ENCODE assay signal across 1 cellular context in the genomic region with DNA sequence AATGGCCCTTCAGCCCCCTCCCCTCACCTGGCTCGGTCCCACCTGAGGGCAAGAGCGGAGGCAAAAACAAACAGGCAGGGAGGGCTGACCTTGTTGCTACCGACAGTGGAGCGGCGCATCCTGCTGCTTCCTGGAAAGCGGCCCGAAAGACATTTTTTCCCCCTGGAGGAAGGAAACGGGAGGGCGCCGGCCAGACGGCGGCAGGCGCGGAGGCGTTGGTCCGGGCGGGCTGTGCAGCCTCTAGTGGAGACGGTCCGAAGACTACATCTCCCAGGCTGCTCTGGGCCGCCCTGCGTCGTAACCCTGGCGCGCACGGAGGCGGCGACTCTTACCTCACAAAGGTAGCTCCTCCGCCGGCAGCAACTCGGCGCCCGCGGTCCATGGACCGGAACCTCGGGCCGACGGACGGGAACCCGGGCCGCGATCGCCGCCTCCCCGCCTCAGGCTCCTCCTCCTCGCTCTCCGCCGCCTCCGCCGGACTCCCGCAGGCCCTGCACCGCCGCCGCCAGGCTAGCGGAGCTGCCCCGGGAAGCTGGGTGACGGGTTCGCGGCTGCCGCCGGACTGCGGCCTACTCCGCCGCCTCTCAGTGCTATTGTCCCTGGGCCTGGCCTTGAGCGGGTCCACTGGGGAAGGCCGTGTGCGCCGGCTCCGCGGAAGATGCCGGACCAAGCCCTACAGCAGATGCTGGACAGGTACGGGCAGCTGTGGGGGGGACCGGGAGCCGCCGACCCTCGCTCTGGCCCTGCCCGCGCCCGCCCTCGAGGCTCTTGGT.
TF ChIP-seq lines count a peak whose summit lies in the region.

A gene (minus strand): TSS at position 242 of the 773 bp plus-strand sequence. CDS start 50,728 bp downstream, outside the sequence.
A gene with protein sequence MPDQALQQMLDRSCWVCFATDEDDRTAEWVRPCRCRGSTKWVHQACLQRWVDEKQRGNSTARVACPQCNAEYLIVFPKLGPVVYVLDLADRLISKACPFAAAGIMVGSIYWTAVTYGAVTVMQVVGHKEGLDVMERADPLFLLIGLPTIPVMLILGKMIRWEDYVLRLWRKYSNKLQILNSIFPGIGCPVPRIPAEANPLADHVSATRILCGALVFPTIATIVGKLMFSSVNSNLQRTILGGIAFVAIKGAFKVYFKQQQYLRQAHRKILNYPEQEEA (plus strand): TSS at position 331 of the 773 bp plus-strand sequence. CDS start 328 bp downstream, at position 659.

TF ChIP-seq in HepG2, 621 proteins besides CTCF, POLR2A, EP300 and RAD21 (continued from another document and continues in another):
- peak; percentile 23; the same call in 1 of the 2 replicates for TF ChIP-seq ZFP90 (CRISPR knock-in tag; IDR thresholded peaks at IDR 0.05; ENCODE audit: borderline replicate concordance)
- TF ChIP-seq, protein P1, sequence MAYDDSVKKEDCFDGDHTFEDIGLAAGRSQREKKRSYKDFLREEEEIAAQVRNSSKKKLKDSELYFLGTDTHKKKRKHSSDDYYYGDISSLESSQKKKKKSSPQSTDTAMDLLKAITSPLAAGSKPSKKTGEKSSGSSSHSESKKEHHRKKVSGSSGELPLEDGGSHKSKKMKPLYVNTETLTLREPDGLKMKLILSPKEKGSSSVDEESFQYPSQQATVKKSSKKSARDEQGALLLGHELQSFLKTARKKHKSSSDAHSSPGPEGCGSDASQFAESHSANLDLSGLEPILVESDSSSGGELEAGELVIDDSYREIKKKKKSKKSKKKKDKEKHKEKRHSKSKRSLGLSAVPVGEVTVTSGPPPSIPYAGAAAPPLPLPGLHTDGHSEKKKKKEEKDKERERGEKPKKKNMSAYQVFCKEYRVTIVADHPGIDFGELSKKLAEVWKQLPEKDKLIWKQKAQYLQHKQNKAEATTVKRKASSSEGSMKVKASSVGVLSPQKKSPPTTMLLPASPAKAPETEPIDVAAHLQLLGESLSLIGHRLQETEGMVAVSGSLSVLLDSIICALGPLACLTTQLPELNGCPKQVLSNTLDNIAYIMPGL (CRISPR knock-in tag; IDR thresholded peaks at IDR 0.05; ENCODE audit: borderline replicate concordance in 1 of 2, low read depth in 1 of 2), result peak; percentile 93 to 98; a peak in 3 of 4 replicates
- TF ChIP-seq, protein P2, sequence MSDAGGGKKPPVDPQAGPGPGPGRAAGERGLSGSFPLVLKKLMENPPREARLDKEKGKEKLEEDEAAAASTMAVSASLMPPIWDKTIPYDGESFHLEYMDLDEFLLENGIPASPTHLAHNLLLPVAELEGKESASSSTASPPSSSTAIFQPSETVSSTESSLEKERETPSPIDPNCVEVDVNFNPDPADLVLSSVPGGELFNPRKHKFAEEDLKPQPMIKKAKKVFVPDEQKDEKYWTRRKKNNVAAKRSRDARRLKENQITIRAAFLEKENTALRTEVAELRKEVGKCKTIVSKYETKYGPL (CRISPR knock-in tag; IDR thresholded peaks at IDR 0.05), result 0 out of 2 replicates have a peak, but pooled peaks have one; percentile 30
- TF ChIP-seq BORCS8-MEF2B (CRISPR knock-in tag; IDR thresholded peaks at IDR 0.05), result peak; percentile 80
- peak; percentile 87 for TF ChIP-seq SALL1 (CRISPR knock-in tag; IDR thresholded peaks at IDR 0.05)
- TF ChIP-seq ZNF777 (CRISPR knock-in tag; IDR thresholded peaks at IDR 0.05), result peak; percentile 97
- peak; percentile 54; the same call in 1 of the 2 replicates for TF ChIP-seq SSRP1 (CRISPR knock-in tag; IDR thresholded peaks at IDR 0.05)
- peak; percentile 68 for TF ChIP-seq ZNF205 (CRISPR knock-in tag; IDR thresholded peaks at IDR 0.05)
- peak; percentile 75 for TF ChIP-seq DMAP1 (CRISPR knock-in tag; IDR thresholded peaks at IDR 0.05)
- TF ChIP-seq KDM5B (CRISPR knock-in tag; IDR thresholded peaks at IDR 0.05; ENCODE audit: borderline replicate concordance), result peak; percentile 92
- no peak for TF ChIP-seq ZNF619 (CRISPR knock-in tag; IDR thresholded peaks at IDR 0.05)
- TF ChIP-seq ZNF263 (CRISPR knock-in tag; IDR thresholded peaks at IDR 0.05), result peak; percentile 58; the same call in 1 of the 2 replicates
- TF ChIP-seq, protein P3, sequence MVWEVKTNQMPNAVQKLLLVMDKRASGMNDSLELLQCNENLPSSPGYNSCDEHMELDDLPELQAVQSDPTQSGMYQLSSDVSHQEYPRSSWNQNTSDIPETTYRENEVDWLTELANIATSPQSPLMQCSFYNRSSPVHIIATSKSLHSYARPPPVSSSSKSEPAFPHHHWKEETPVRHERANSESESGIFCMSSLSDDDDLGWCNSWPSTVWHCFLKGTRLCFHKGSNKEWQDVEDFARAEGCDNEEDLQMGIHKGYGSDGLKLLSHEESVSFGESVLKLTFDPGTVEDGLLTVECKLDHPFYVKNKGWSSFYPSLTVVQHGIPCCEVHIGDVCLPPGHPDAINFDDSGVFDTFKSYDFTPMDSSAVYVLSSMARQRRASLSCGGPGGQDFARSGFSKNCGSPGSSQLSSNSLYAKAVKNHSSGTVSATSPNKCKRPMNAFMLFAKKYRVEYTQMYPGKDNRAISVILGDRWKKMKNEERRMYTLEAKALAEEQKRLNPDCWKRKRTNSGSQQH (CRISPR knock-in tag; IDR thresholded peaks at IDR 0.05; ENCODE audit: low read depth), result peak; percentile 65; the same call in 1 of the 2 replicates
- 0 out of 2 replicates have a peak, but pooled peaks have one; percentile 42 for TF ChIP-seq ZMYM2 (CRISPR knock-in tag; IDR thresholded peaks at IDR 0.05)
- peak; percentile 93; the same call in 1 of the 2 replicates for TF ChIP-seq ZNF558 (CRISPR knock-in tag; IDR thresholded peaks at IDR 0.05; ENCODE audit: borderline replicate concordance)
- TF ChIP-seq, protein P4, sequence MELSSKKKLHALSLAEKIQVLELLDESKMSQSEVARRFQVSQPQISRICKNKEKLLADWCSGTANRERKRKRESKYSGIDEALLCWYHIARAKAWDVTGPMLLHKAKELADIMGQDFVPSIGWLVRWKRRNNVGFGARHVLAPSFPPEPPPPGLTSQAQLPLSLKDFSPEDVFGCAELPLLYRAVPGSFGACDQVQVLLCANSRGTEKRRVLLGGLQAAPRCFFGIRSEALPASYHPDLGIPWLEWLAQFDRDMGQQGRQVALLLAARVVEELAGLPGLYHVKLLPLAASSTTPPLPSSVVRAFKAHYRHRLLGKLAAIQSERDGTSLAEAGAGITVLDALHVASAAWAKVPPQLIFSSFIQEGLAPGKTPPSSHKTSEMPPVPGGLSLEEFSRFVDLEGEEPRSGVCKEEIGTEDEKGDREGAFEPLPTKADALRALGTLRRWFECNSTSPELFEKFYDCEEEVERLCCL (CRISPR knock-in tag; IDR thresholded peaks at IDR 0.05; ENCODE audit: borderline replicate concordance), result no peak
- peak; percentile 42; the same call in 1 of the 2 replicates for TF ChIP-seq CEBPB (IDR thresholded peaks at IDR 0.05; ENCODE audit: borderline replicate concordance, low read depth, low read length)
- TF ChIP-seq CC2D1A (CRISPR knock-in tag; IDR thresholded peaks at IDR 0.05), result 0 out of 2 replicates have a peak, but pooled peaks have one; percentile 68
- no peak for TF ChIP-seq HOXA9 (CRISPR knock-in tag; IDR thresholded peaks at IDR 0.05; ENCODE audit: borderline replicate concordance)
- no peak for TF ChIP-seq ARNT (IDR thresholded peaks at IDR 0.05)
- peak; percentile 93 for TF ChIP-seq SKI (IDR thresholded peaks at IDR 0.05; ENCODE audit: partially characterized antibody)
- peak; percentile 55 for TF ChIP-seq HNRNPK (IDR thresholded peaks at IDR 0.05; ENCODE audit: low read depth, low read length, poor library complexity, severe bottlenecking)
- peak; percentile 90 for TF ChIP-seq SPEN (CRISPR knock-in tag; IDR thresholded peaks at IDR 0.05; ENCODE audit: low read depth)
- 0 out of 2 replicates have a peak, but pooled peaks have one; percentile 49 for TF ChIP-seq NR1H2 (CRISPR knock-in tag; IDR thresholded peaks at IDR 0.05; ENCODE audit: borderline replicate concordance, low read depth)
- TF ChIP-seq MEIS2 (CRISPR knock-in tag; IDR thresholded peaks at IDR 0.05), result peak; percentile 59
- TF ChIP-seq MEF2D (CRISPR knock-in tag; IDR thresholded peaks at IDR 0.05), result no peak
- TF ChIP-seq ZNF24 (IDR thresholded peaks at IDR 0.05), result no peak
- TF ChIP-seq, protein P5, sequence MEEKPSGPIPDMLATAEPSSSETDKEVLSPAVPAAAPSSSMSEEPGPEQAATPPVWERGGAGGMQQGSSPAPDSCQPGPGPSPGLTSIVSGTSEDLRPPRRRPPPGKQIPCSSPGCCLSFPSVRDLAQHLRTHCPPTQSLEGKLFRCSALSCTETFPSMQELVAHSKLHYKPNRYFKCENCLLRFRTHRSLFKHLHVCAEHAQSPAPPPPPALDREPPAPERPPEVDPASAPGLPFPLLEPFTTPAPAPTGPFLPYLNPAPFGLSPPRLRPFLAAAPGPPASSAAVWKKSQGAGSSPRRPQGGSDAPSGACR (CRISPR knock-in tag; IDR thresholded peaks at IDR 0.05), result peak; percentile 63; the same call in 1 of the 2 replicates
- no peak for TF ChIP-seq ZSCAN12 (CRISPR knock-in tag; IDR thresholded peaks at IDR 0.05)
- TF ChIP-seq, protein P6, sequence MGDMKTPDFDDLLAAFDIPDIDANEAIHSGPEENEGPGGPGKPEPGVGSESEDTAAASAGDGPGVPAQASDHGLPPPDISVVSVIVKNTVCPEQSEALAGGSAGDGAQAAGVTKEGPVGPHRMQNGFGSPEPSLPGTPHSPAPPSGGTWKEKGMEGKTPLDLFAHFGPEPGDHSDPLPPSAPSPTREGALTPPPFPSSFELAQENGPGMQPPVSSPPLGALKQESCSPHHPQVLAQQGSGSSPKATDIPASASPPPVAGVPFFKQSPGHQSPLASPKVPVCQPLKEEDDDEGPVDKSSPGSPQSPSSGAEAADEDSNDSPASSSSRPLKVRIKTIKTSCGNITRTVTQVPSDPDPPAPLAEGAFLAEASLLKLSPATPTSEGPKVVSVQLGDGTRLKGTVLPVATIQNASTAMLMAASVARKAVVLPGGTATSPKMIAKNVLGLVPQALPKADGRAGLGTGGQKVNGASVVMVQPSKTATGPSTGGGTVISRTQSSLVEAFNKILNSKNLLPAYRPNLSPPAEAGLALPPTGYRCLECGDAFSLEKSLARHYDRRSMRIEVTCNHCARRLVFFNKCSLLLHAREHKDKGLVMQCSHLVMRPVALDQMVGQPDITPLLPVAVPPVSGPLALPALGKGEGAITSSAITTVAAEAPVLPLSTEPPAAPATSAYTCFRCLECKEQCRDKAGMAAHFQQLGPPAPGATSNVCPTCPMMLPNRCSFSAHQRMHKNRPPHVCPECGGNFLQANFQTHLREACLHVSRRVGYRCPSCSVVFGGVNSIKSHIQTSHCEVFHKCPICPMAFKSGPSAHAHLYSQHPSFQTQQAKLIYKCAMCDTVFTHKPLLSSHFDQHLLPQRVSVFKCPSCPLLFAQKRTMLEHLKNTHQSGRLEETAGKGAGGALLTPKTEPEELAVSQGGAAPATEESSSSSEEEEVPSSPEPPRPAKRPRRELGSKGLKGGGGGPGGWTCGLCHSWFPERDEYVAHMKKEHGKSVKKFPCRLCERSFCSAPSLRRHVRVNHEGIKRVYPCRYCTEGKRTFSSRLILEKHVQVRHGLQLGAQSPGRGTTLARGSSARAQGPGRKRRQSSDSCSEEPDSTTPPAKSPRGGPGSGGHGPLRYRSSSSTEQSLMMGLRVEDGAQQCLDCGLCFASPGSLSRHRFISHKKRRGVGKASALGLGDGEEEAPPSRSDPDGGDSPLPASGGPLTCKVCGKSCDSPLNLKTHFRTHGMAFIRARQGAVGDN (CRISPR knock-in tag; IDR thresholded peaks at IDR 0.05), result peak; percentile 92
- TF ChIP-seq ZNF616 (CRISPR knock-in tag; IDR thresholded peaks at IDR 0.05; ENCODE audit: low read depth), result no peak
- no peak for TF ChIP-seq MBD4 (IDR thresholded peaks at IDR 0.05; ENCODE audit: borderline replicate concordance, low read length)
- peak; percentile 97 for TF ChIP-seq ZNF143 (CRISPR knock-in tag; IDR thresholded peaks at IDR 0.05)
- TF ChIP-seq, protein P7, sequence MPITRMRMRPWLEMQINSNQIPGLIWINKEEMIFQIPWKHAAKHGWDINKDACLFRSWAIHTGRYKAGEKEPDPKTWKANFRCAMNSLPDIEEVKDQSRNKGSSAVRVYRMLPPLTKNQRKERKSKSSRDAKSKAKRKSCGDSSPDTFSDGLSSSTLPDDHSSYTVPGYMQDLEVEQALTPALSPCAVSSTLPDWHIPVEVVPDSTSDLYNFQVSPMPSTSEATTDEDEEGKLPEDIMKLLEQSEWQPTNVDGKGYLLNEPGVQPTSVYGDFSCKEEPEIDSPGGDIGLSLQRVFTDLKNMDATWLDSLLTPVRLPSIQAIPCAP (CRISPR knock-in tag; IDR thresholded peaks at IDR 0.05; ENCODE audit: low read depth), result no peak
- peak; percentile 85; the same call in 1 of the 2 replicates for TF ChIP-seq ZNF788 (CRISPR knock-in tag; IDR thresholded peaks at IDR 0.05; ENCODE audit: borderline replicate concordance)
- TF ChIP-seq, protein P8, sequence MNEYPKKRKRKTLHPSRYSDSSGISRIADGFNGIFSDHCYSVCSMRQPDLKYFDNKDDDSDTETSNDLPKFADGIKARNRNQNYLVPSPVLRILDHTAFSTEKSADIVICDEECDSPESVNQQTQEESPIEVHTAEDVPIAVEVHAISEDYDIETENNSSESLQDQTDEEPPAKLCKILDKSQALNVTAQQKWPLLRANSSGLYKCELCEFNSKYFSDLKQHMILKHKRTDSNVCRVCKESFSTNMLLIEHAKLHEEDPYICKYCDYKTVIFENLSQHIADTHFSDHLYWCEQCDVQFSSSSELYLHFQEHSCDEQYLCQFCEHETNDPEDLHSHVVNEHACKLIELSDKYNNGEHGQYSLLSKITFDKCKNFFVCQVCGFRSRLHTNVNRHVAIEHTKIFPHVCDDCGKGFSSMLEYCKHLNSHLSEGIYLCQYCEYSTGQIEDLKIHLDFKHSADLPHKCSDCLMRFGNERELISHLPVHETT (CRISPR knock-in tag; conservative IDR thresholded peaks at IDR 0.05), result peak; percentile 96
- peak; percentile 37; the same call in 1 of the 2 replicates for TF ChIP-seq ZNF510 (CRISPR knock-in tag; IDR thresholded peaks at IDR 0.05; ENCODE audit: low read depth)
- peak; percentile 92 for TF ChIP-seq HCFC1 (IDR thresholded peaks at IDR 0.05; ENCODE audit: low read depth, low read length)
- TF ChIP-seq ZNF33B (CRISPR knock-in tag; IDR thresholded peaks at IDR 0.05), result 0 out of 2 replicates have a peak, but pooled peaks have one; percentile 26
- no peak for TF ChIP-seq RFXANK (CRISPR knock-in tag; IDR thresholded peaks at IDR 0.05)
- TF ChIP-seq TSC22D2 (CRISPR knock-in tag; IDR thresholded peaks at IDR 0.05; ENCODE audit: borderline replicate concordance), result peak; percentile 64; the same call in 1 of the 2 replicates
- TF ChIP-seq, protein P9, sequence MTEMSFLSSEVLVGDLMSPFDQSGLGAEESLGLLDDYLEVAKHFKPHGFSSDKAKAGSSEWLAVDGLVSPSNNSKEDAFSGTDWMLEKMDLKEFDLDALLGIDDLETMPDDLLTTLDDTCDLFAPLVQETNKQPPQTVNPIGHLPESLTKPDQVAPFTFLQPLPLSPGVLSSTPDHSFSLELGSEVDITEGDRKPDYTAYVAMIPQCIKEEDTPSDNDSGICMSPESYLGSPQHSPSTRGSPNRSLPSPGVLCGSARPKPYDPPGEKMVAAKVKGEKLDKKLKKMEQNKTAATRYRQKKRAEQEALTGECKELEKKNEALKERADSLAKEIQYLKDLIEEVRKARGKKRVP (CRISPR knock-in tag; IDR thresholded peaks at IDR 0.05), result no peak
- 0 out of 2 replicates have a peak, but pooled peaks have one; percentile 57 for TF ChIP-seq MEIS1 (CRISPR knock-in tag; IDR thresholded peaks at IDR 0.05; ENCODE audit: borderline replicate concordance)
- peak; percentile 34; the same call in 1 of the 2 replicates for TF ChIP-seq ZNF546 (CRISPR knock-in tag; conservative IDR thresholded peaks at IDR 0.05)
- TF ChIP-seq KLF12 (CRISPR knock-in tag; IDR thresholded peaks at IDR 0.05; ENCODE audit: borderline replicate concordance), result no peak; the same call in 1 of the 2 replicates
- TF ChIP-seq KMT2B (CRISPR knock-in tag; IDR thresholded peaks at IDR 0.05), result peak; percentile 84
- peak; percentile 28; the same call in 1 of the 2 replicates for TF ChIP-seq RXRB (CRISPR knock-in tag; IDR thresholded peaks at IDR 0.05; ENCODE audit: borderline replicate concordance)
